13 cellular contexts compared by ENCODE assay signal in the genomic region with DNA sequence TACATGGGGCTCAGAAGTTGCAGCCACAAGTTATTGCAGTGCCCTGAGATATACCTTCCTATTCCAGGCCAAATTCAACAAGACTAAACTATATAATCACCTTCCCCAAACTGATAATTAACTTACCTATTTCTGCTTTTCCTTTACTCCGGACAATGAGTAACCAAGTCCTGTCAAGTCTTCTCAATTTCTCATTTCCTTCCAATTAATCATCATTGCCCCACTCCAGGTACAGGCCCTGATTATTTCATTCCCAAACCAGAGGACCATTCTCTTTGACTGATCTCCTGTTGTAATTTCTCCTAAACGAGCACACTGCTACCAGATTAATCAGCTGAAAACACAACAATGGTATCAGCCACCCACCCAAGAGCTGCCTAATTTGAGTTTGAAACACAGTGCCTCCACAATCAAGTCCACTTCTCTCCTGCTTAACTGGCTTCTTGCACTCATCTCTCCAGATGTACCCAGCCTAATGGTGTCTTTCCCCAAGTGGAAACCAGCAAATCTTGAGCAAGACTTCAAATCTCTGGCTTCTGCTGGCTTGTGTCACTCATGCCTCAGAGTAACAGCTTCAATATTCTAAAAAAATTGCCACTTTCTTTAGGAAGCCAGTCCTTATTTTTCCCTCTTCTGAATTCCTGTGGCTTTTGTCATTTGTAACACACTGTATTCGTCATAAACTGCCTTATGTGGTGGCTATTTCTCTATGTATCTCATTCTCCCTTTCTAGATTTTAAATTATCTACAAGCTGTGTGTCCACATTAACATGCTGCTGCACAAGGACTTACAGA.
DNase-seq lines count a peak whose midpoint lies in the region; ATAC-seq and TF ChIP-seq lines count a peak whose summit lies in the region.
"Had no signal": no experiment of that assay in that cellular context is flagged by ENCODE, and none has a peak within 500 bp of the region (broad histone marks: within the 10 kb centered on the region; RNA-seq: fewer than 3 reads in every experiment).

No MANE protein-coding gene starts in this region.

- H3K9ac ChIP-seq in HCT116 (ENCODE audit: low read length) = peak overlapping the region; percentile 31
- no peak overlapping the region for H3K9ac ChIP-seq in mesendoderm (ENCODE audit: low read length)

- H3K56ac ChIP-seq in mesendoderm (ENCODE audit: low read length) = no peak overlapping the region

- no peak for TF ChIP-seq POLR2A in HCT116 (IDR thresholded peaks at IDR 0.05; ENCODE audit: borderline replicate concordance, extremely low read depth, insufficient read depth, insufficient read length)

- H3K4me1 ChIP-seq in HCT116 (ENCODE audit: control insufficient read depth in 1 of 2, insufficient read depth in 2 of 2, low read length in 2 of 2) = peaks cover 10 to 56% of the 10 kb centered on the region in 2 experiments
- peaks cover 51% of the 10 kb centered on the region for H3K4me1 ChIP-seq in foreskin keratinocyte
- H3K4me1 ChIP-seq in mesendoderm (ENCODE audit: control insufficient read depth, low read depth, low read length) = no peaks in the 10 kb centered on the region

- POLR2A ChIA-PET in HCT116 (lab: Charles Lee) = no interaction called here

- H3K23ac ChIP-seq in mesendoderm (ENCODE audit: low read length) = no peak overlapping the region

- H3K27me3 ChIP-seq in HCT116 (ENCODE audit: insufficient read depth, low read length) = no peaks in the 10 kb centered on the region
- H3K27me3 ChIP-seq in foreskin keratinocyte = no peaks in the 10 kb centered on the region
- H3K27me3 ChIP-seq in mesendoderm (ENCODE audit: insufficient read depth, low read length, poor library complexity) = no peaks in the 10 kb centered on the region
- H3K27me3 ChIP-seq: heart left ventricle had no signal

- no peaks in the 10 kb centered on the region for H3K79me1 ChIP-seq in mesendoderm (ENCODE audit: low read length)

- no peaks in the 10 kb centered on the region for H3K9me2 ChIP-seq in HCT116 (ENCODE audit: insufficient read depth)

- H2BK120ac ChIP-seq in mesendoderm (ENCODE audit: low read depth, low read length) = no peak overlapping the region

- no peaks in the 10 kb centered on the region for H3K9me3 ChIP-seq in HCT116 (ENCODE audit: control insufficient read depth in 1 of 2, insufficient read depth in 1 of 2, low read depth in 1 of 2, low read length in 2 of 2)
- H3K9me3 ChIP-seq: heart left ventricle had no signal

- H2AFZ ChIP-seq in HCT116 (ENCODE audit: low read depth, low read length, poor library complexity, severe bottlenecking) = no peak overlapping the region

- TF ChIP-seq CTCF in HCT116 (IDR thresholded peaks at IDR 0.05 in 2 of 3, conservative IDR thresholded peaks at IDR 0.05 in 1 of 3; ENCODE audit: borderline replicate concordance in 1 of 3, insufficient read depth in 1 of 3, low read depth in 2 of 3, low read length in 2 of 3) (no peak), foreskin keratinocyte (conservative IDR thresholded peaks at IDR 0.05) (no peak)

- H3K18ac ChIP-seq in mesendoderm (ENCODE audit: low read length) = no peak overlapping the region

- no CpG with 5 or more reads among the region's 3 CpGs for WGBS in mesendoderm (ENCODE audit: extremely low coverage, insufficient coverage, low lambda C conversion rate)

- DNase-seq in Ammon's horn (ENCODE audit: low spot score) (peak; percentile 34), HCT116 (ENCODE audit: low read depth, low spot score) (no peak), foreskin keratinocyte (peak; percentile 64 to 83), mesendoderm (no peak), NCI-H526 (lab: John Stamatoyannopoulos, UW) (no peak), NCI-H187 treated with DMSO at 0.1 percent for 48 hours (lab: John Stamatoyannopoulos, UW) (no peak)
- DNase-seq: activated CD4-positive, CD25-positive, alpha-beta regulatory T cell treated with anti-CD3 and anti-CD28 coated beads, Interleukin-2, amount 50 U/mL, for 72 hours; GDM1; heart left ventricle; right cardiac atrium had no signal

- peaks cover 70% of the 10 kb centered on the region for H3K79me2 ChIP-seq in HCT116 (ENCODE audit: insufficient read depth, low read length)
- H3K79me2 ChIP-seq in mesendoderm (ENCODE audit: control insufficient read depth, insufficient read depth, low read length) = no peaks in the 10 kb centered on the region

- H4K5ac ChIP-seq in mesendoderm (ENCODE audit: low read length) = no peak overlapping the region

- H3K4me3 ChIP-seq in HCT116 (replicated peaks in 1 of 2; ENCODE audit: low read depth in 1 of 2, low read length in 2 of 2) (peak overlapping the region in 1 of 2 experiments; percentile 6; a peak in 1 of 4 replicates), mesendoderm (ENCODE audit: low read length) (no peak overlapping the region)
- H3K4me3 ChIP-seq: heart left ventricle, K562 had no signal

- RAD21 ChIA-PET in HCT116 (lab: Charles Lee; ENCODE audit: low non-redundant PET in 1 of 2, low total read pairs in 2 of 2, uncharacterized antibody in 2 of 2, unreplicated experiment in 2 of 2) = no interaction called here

- H3K4me2 ChIP-seq in HCT116 (ENCODE audit: low read length) (peak overlapping the region; percentile 46), mesendoderm (ENCODE audit: low read length) (no peak overlapping the region)

- TF ChIP-seq RAD21 in HCT116 (IDR thresholded peaks at IDR 0.05; ENCODE audit: low read depth) = no peak

- H2AK5ac ChIP-seq in mesendoderm (ENCODE audit: low read length) = no peak overlapping the region

- H3K36me3 ChIP-seq in HCT116 (ENCODE audit: control insufficient read depth in 1 of 2, insufficient read depth in 2 of 2, low read length in 2 of 2) = 0 out of 4 replicates have a peak, but pooled peaks cover 0 to 3% of the 10 kb centered on the region in 2 experiments
- no peaks in the 10 kb centered on the region for H3K36me3 ChIP-seq in mesendoderm (ENCODE audit: control insufficient read depth, insufficient read depth, low read length)
- H3K36me3 ChIP-seq: heart left ventricle had no signal

- no peak overlapping the region for H2BK5ac ChIP-seq in mesendoderm (ENCODE audit: low read length)

- H4K8ac ChIP-seq in mesendoderm (ENCODE audit: low read depth, low read length) = no peak overlapping the region

- no peaks in the 10 kb centered on the region for H4K20me1 ChIP-seq in HCT116 (ENCODE audit: insufficient read depth)

- H2BK15ac ChIP-seq in mesendoderm (replicated peaks; ENCODE audit: low read depth) = no peak overlapping the region

- CTCF ChIA-PET in HCT116 (lab: Charles Lee) = no interaction called here

- intact Hi-C loops in HCT116 (cut with micrococcal nuclease) = no loop called here

- BruUV-seq in HCT116 (replicated peaks; lab: Mats Ljungman, UMichigan) = no TSS peak

- no peak overlapping the region for H3K4ac ChIP-seq in mesendoderm (ENCODE audit: low read depth, low read length)

- ATAC-seq in HCT116 (no peak; the same call in 1 of the 2 replicates), SK-N-SH treated with all-trans-retinoic acid at 6 μM for 48 hours (peak; percentile 12), foreskin keratinocyte (peak; percentile 78)
- no peak for ATAC-seq in activated CD4-positive, CD25-positive, alpha-beta regulatory T cell treated with anti-CD3 and anti-CD28 coated beads, Interleukin-2, amount 50 U/mL, for 24 hours
- ATAC-seq: heart left ventricle, K562, right cardiac atrium had no signal

- H3K27ac ChIP-seq in HCT116 (ENCODE audit: low read depth, low read length) (no peak overlapping the region), foreskin keratinocyte (peak overlapping the region; percentile 54), mesendoderm (ENCODE audit: low read depth, low read length) (no peak overlapping the region)
- H3K27ac ChIP-seq: heart left ventricle had no signal

TF ChIP-seq in HCT116, 20 proteins besides CTCF, POLR2A, EP300 and RAD21:
- TF ChIP-seq EGR1 (IDR thresholded peaks at IDR 0.05; ENCODE audit: low read depth) (no peak), JUND (IDR thresholded peaks at IDR 0.05) (0 out of 2 replicates have a peak, but pooled peaks have one; percentile 13), SP1 (IDR thresholded peaks at IDR 0.05; ENCODE audit: low read depth) (no peak), EZH2phosphoT487 (IDR thresholded peaks at IDR 0.05; ENCODE audit: borderline replicate concordance) (no peak), CBX3 (IDR thresholded peaks at IDR 0.05; ENCODE audit: low read depth) (no peak)
TF ChIP-seq in HCT116: peak in this region for 1.

TF ChIP-seq in SK-N-SH treated with all-trans-retinoic acid at 6 μM for 48 hours, 23 proteins besides CTCF, POLR2A, EP300 and RAD21:
- TF ChIP-seq TOX (CRISPR knock-in tag; IDR thresholded peaks at IDR 0.05; ENCODE audit: borderline replicate concordance) = no peak
- TF ChIP-seq ZC3H10 (CRISPR knock-in tag; IDR thresholded peaks at IDR 0.05) = 0 out of 2 replicates have a peak, but pooled peaks have one; percentile 54
- TF ChIP-seq PPARA (CRISPR knock-in tag; IDR thresholded peaks at IDR 0.05; ENCODE audit: borderline replicate concordance) = no peak

Comparison
In these comparisons a context has a peak if more than half of its experiments do, and no peak if none do; other contexts are left out.
1. DNase-seq: peak in Ammon's horn (single experiment) and foreskin keratinocyte (2 of 2); none in HCT116 (single experiment), mesendoderm (single experiment), NCI-H526 (0 of 2) and NCI-H187 treated with DMSO at 0.1 percent for 48 hours (single experiment).
2. ATAC-seq: peak in SK-N-SH treated with all-trans-retinoic acid at 6 μM for 48 hours (single experiment) and foreskin keratinocyte (single experiment); none in HCT116 (single experiment) and activated CD4-positive, CD25-positive, alpha-beta regulatory T cell treated with anti-CD3 and anti-CD28 coated beads, Interleukin-2, amount 50 U/mL, for 24 hours (0 of 2).